ENCODE assay signal across 38 cellular contexts in the genomic region with DNA sequence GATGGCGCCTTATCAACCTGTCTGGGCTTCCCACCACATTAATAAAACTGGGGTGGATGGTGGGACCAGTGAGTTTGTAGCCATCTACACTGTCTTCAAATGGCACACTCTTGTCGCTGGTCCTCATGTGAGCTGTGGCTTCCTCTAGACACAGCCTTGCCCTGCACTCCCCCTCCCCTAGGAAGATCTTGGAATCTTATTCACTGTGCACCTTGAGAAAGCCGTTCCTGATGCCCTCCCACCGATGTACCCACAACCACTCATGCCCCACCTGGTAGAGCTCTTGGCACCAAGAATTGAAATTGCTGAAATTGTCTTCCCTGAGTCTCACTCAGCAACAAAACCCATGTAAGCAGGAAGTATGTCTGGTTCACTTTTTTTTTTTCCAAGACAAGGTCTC.
"Had no signal": no experiment of that assay in that cellular context is flagged by ENCODE, and none has a peak within 500 bp of the region (broad histone marks: within the 10 kb centered on the region; RNA-seq: fewer than 3 reads in every experiment).

No MANE protein-coding gene starts in this region.

- H3K27ac Mint-ChIP-seq: activated CD4-positive, alpha-beta memory T cell treated with anti-CD3 and anti-CD28 coated beads, Interleukin-2, amount 10 ng/mL, durations not matched to agents 7 days and 5 days; activated CD8-positive, alpha-beta memory T cell treated with anti-CD3 and anti-CD28 coated beads, Interleukin-2, amount 10 ng/mL, durations not matched to agents 7 days and 5 days; activated naive CD8-positive, alpha-beta T cell treated with anti-CD3 and anti-CD28 coated beads for 36 hours; T-cell; T-helper 17 cell had no signal

- H3K27me3 Mint-ChIP-seq: activated CD4-positive, alpha-beta memory T cell treated with anti-CD3 and anti-CD28 coated beads, Interleukin-2, amount 10 ng/mL, durations not matched to agents 7 days and 5 days; T-helper 17 cell had no signal

- H3K9me3 Mint-ChIP-seq: activated naive CD8-positive, alpha-beta T cell treated with anti-CD3 and anti-CD28 coated beads for 36 hours had no signal

- H3K4me3 ChIP-seq: breast epithelium, MG63, Peyer's patch had no signal

- DNase-seq: activated CD4-positive, alpha-beta memory T cell treated with anti-CD3 and anti-CD28 coated beads, Interleukin-2, amount 10 ng/mL, durations not matched to agents 7 days and 5 days; activated CD4-positive, alpha-beta T cell treated with anti-CD3 and anti-CD28 coated beads for 1 hour; activated CD4-positive, alpha-beta T cell treated with anti-CD3 and anti-CD28 coated beads for 48 hours; activated CD4-positive, CD25-positive, alpha-beta regulatory T cell; activated CD8-positive, alpha-beta memory T cell treated with anti-CD3 and anti-CD28 coated beads for 24 hours; activated CD8-positive, alpha-beta memory T cell treated with anti-CD3 and anti-CD28 coated beads, Interleukin-2, amount 10 ng/mL, durations not matched to agents 7 days and 5 days; activated CD8-positive, alpha-beta memory T cell treated with anti-CD3 and anti-CD28 coated beads, Interleukin-2, amount 50 U/mL, for 48 hours; activated effector memory CD4-positive, alpha-beta T cell treated with Interleukin-2 at 50 U/mL for 16 hours; activated naive CD4-positive, alpha-beta T cell; activated naive CD4-positive, alpha-beta T cell treated with anti-CD3 and anti-CD28 coated beads, Interleukin-2, amount 50 U/mL, for 16 hours; activated naive CD8-positive, alpha-beta T cell treated with anti-CD3 and anti-CD28 coated beads for 36 hours; activated T-cell treated with anti-CD3 and anti-CD28 coated beads, Interleukin-2, amount 50 U/mL, for 48 hours; amniotic stem cell; aorta; caudate nucleus; cerebellar nuclear complex; Kasumi-1; KG1; MG63; NCI-H1048; NCI-H1105 treated with DMSO at 0.1 percent for 48 hours; NCI-H1436 treated with DMSO at 0.1 percent for 48 hours; NCI-H1694 treated with DMSO at 0.1 percent for 48 hours; NCI-H2029; NCI-H345; NCI-H526; NCI-H748 treated with DMSO at 0.1 percent for 48 hours; NK-92 treated with Interleukin-12 subunit alpha and Interleukin-12 subunit beta, amount 100 ng/mL, for 24 hours; PC-3; Peyer's patch; RPMI8226; SHP77 treated with DMSO at 0.1 percent for 48 hours; T-cell; T-helper 17 cell; T-helper 9 cell had no signal

- H3K4me3 Mint-ChIP-seq: activated CD4-positive, alpha-beta memory T cell treated with anti-CD3 and anti-CD28 coated beads, Interleukin-2, amount 10 ng/mL, durations not matched to agents 7 days and 5 days; activated CD8-positive, alpha-beta memory T cell treated with anti-CD3 and anti-CD28 coated beads, Interleukin-2, amount 10 ng/mL, durations not matched to agents 7 days and 5 days; activated naive CD8-positive, alpha-beta T cell treated with anti-CD3 and anti-CD28 coated beads for 36 hours; T-cell; T-helper 17 cell had no signal

- H3K9me3 ChIP-seq: MG63, Peyer's patch had no signal

- H3K4me1 Mint-ChIP-seq: activated CD4-positive, alpha-beta memory T cell treated with anti-CD3 and anti-CD28 coated beads, Interleukin-2, amount 10 ng/mL, durations not matched to agents 7 days and 5 days; activated CD8-positive, alpha-beta memory T cell treated with anti-CD3 and anti-CD28 coated beads, Interleukin-2, amount 10 ng/mL, durations not matched to agents 7 days and 5 days; activated naive CD8-positive, alpha-beta T cell treated with anti-CD3 and anti-CD28 coated beads for 36 hours; T-cell had no signal

- H3K36me3 ChIP-seq: breast epithelium, MG63, Peyer's patch had no signal

- H3K27me3 ChIP-seq: breast epithelium, MG63, Peyer's patch had no signal

- ATAC-seq: activated CD8-positive, alpha-beta memory T cell treated with anti-CD3 and anti-CD28 coated beads, Interleukin-2, amount 10 ng/mL, durations not matched to agents 7 days and 5 days; PC-3; SK-N-SH treated with all-trans-retinoic acid at 6 μM for 48 hours; T-cell; T-helper 17 cell had no signal

- H3K27ac ChIP-seq: breast epithelium, Peyer's patch, VCaP had no signal

- H3K36me3 Mint-ChIP-seq: activated CD8-positive, alpha-beta memory T cell treated with anti-CD3 and anti-CD28 coated beads, Interleukin-2, amount 10 ng/mL, durations not matched to agents 7 days and 5 days; activated naive CD8-positive, alpha-beta T cell treated with anti-CD3 and anti-CD28 coated beads for 36 hours; T-cell had no signal

- H3K4me1 ChIP-seq: breast epithelium, Peyer's patch had no signal
